In the genomic region with DNA sequence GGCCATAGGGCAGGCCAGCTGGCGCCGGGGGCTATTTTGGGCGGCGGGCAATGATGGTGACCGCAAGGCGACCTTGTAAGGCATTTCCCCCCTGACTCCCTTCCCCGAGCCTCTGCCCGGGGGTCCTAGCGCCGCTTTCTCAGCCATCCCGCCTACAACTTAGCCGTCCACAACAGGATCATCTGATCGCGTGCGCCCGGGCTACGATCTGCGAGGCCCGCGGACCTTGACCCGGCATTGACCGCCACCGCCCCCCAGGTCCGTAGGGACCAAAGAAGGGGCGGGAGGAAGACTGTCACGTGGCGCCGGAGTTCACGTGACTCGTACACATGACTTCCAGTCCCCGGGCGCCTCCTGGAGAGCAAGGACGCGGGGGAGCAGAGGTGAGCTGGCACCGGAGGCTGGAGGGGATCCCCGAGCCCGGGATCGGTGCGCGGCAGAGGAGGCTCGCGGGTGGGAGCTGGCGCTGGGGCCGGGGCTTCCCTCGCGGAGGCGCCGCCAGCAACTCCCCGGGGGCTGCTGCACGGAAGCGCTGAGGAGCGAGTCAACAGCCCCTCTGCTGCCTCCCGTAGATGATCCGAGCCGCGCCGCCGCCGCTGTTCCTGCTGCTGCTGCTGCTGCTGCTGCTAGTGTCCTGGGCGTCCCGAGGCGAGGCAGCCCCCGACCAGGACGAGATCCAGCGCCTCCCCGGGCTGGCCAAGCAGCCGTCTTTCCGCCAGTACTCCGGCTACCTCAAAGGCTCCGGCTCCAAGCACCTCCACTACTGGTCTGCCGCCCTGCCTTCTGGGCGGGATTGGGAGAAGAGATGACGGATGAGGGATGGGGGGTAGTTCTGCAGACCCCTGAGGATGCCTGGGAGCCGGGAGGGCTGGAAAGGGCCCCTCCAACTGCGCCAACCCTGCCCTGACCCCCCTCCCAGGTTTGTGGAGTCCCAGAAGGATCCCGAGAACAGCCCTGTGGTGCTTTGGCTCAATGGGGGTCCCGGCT, we compare ENCODE assay signal across 1 cellular context.
TF ChIP-seq lines count a peak whose summit lies in the region.

Gene CTSA, plus strand, starts transcription at position 339 of the 987 bp plus-strand sequence. Its CDS starts 234 bp downstream, at position 573.
A gene with protein sequence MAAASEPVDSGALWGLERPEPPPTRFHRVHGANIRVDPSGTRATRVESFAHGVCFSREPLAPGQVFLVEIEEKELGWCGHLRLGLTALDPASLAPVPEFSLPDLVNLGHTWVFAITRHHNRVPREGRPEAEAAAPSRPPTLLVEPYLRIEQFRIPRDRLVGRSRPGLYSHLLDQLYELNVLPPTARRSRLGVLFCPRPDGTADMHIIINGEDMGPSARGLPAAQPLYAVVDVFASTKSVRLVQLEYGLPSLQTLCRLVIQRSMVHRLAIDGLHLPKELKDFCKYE (minus strand): TSS at position 212 of the 987 bp plus-strand sequence. CDS start 217 bp downstream, outside the sequence.

TF ChIP-seq in K562, 482 proteins besides CTCF, POLR2A, EP300 and RAD21 (continued from another document and continues in another):
- TF ChIP-seq ZNF384 (IDR thresholded peaks at IDR 0.05; ENCODE audit: low read depth, low read length): no peak
- TF ChIP-seq MCM2 (IDR thresholded peaks at IDR 0.05; ENCODE audit: low read depth): no peak
- TF ChIP-seq MCM3 (IDR thresholded peaks at IDR 0.05): no peak
- TF ChIP-seq, protein P1, sequence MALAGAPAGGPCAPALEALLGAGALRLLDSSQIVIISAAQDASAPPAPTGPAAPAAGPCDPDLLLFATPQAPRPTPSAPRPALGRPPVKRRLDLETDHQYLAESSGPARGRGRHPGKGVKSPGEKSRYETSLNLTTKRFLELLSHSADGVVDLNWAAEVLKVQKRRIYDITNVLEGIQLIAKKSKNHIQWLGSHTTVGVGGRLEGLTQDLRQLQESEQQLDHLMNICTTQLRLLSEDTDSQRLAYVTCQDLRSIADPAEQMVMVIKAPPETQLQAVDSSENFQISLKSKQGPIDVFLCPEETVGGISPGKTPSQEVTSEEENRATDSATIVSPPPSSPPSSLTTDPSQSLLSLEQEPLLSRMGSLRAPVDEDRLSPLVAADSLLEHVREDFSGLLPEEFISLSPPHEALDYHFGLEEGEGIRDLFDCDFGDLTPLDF (CRISPR knock-in tag; IDR thresholded peaks at IDR 0.05): peak; percentile 32; the same call in 1 of the 2 replicates
- 0 out of 2 replicates have a peak, but pooled peaks have one; percentile 18 for TF ChIP-seq CBFA2T3 (IDR thresholded peaks at IDR 0.05)
- peak; percentile 59; the same call in 1 of the 2 replicates for TF ChIP-seq DMBX1 (CRISPR knock-in tag; IDR thresholded peaks at IDR 0.05; ENCODE audit: borderline replicate concordance)
- no peak for TF ChIP-seq NFYB (IDR thresholded peaks at IDR 0.05; ENCODE audit: extremely low read depth, insufficient read length)
- peak; percentile 8; the same call in 1 of the 2 replicates for TF ChIP-seq NR1H2 (CRISPR knock-in tag; IDR thresholded peaks at IDR 0.05)
- TF ChIP-seq POLR2B (IDR thresholded peaks at IDR 0.05; ENCODE audit: low read depth, partially characterized antibody): no peak
- peak; percentile 32 for TF ChIP-seq SP2 (IDR thresholded peaks at IDR 0.05; ENCODE audit: extremely low read depth, low read depth, low read length, poor library complexity, severe bottlenecking)
- no peak for TF ChIP-seq AFF4 (CRISPR knock-in tag; IDR thresholded peaks at IDR 0.05)
- TF ChIP-seq MIER1 (IDR thresholded peaks at IDR 0.05; ENCODE audit: low read depth): no peak
- TF ChIP-seq DPF2 (IDR thresholded peaks at IDR 0.05): peak; percentile 35; the same call in 1 of the 2 replicates
- peak; percentile 89 for TF ChIP-seq RNF2 (IDR thresholded peaks at IDR 0.05)
- peak; percentile 79 for TF ChIP-seq MTA3 (IDR thresholded peaks at IDR 0.05; ENCODE audit: borderline replicate concordance)
- TF ChIP-seq ZNF785 (CRISPR knock-in tag; IDR thresholded peaks at IDR 0.05): no peak
- peak; percentile 66 for TF ChIP-seq ZEB2 (IDR thresholded peaks at IDR 0.05)
- no peak for TF ChIP-seq ELF2 (CRISPR knock-in tag; IDR thresholded peaks at IDR 0.05)
- TF ChIP-seq ZC3H8 (IDR thresholded peaks at IDR 0.05): no peak
- TF ChIP-seq, protein P2, sequence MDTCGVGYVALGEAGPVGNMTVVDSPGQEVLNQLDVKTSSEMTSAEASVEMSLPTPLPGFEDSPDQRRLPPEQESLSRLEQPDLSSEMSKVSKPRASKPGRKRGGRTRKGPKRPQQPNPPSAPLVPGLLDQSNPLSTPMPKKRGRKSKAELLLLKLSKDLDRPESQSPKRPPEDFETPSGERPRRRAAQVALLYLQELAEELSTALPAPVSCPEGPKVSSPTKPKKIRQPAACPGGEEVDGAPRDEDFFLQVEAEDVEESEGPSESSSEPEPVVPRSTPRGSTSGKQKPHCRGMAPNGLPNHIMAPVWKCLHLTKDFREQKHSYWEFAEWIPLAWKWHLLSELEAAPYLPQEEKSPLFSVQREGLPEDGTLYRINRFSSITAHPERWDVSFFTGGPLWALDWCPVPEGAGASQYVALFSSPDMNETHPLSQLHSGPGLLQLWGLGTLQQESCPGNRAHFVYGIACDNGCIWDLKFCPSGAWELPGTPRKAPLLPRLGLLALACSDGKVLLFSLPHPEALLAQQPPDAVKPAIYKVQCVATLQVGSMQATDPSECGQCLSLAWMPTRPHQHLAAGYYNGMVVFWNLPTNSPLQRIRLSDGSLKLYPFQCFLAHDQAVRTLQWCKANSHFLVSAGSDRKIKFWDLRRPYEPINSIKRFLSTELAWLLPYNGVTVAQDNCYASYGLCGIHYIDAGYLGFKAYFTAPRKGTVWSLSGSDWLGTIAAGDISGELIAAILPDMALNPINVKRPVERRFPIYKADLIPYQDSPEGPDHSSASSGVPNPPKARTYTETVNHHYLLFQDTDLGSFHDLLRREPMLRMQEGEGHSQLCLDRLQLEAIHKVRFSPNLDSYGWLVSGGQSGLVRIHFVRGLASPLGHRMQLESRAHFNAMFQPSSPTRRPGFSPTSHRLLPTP (IDR thresholded peaks at IDR 0.05; ENCODE audit: borderline replicate concordance, extremely low read depth, insufficient read length): no peak
- TF ChIP-seq FOXP4 (CRISPR knock-in tag; IDR thresholded peaks at IDR 0.05; ENCODE audit: borderline replicate concordance): no peak
- TF ChIP-seq ZC3H4 (CRISPR knock-in tag; IDR thresholded peaks at IDR 0.05; ENCODE audit: borderline replicate concordance): no peak
- no peak for TF ChIP-seq ZNF407 (IDR thresholded peaks at IDR 0.05; ENCODE audit: low read depth)
- no peak for TF ChIP-seq NFATC3 (IDR thresholded peaks at IDR 0.05)
- no peak for TF ChIP-seq TBL1XR1 (IDR thresholded peaks at IDR 0.05; ENCODE audit: low read length in 2 of 2)
- TF ChIP-seq ZNF780A (CRISPR knock-in tag; IDR thresholded peaks at IDR 0.05): no peak
- TF ChIP-seq ERF (CRISPR knock-in tag; IDR thresholded peaks at IDR 0.05): no peak
- TF ChIP-seq ZNF253 (CRISPR knock-in tag; conservative IDR thresholded peaks at IDR 0.05): no peak
- TF ChIP-seq, protein P3, sequence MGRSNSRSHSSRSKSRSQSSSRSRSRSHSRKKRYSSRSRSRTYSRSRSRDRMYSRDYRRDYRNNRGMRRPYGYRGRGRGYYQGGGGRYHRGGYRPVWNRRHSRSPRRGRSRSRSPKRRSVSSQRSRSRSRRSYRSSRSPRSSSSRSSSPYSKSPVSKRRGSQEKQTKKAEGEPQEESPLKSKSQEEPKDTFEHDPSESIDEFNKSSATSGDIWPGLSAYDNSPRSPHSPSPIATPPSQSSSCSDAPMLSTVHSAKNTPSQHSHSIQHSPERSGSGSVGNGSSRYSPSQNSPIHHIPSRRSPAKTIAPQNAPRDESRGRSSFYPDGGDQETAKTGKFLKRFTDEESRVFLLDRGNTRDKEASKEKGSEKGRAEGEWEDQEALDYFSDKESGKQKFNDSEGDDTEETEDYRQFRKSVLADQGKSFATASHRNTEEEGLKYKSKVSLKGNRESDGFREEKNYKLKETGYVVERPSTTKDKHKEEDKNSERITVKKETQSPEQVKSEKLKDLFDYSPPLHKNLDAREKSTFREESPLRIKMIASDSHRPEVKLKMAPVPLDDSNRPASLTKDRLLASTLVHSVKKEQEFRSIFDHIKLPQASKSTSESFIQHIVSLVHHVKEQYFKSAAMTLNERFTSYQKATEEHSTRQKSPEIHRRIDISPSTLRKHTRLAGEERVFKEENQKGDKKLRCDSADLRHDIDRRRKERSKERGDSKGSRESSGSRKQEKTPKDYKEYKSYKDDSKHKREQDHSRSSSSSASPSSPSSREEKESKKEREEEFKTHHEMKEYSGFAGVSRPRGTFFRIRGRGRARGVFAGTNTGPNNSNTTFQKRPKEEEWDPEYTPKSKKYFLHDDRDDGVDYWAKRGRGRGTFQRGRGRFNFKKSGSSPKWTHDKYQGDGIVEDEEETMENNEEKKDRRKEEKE (IDR thresholded peaks at IDR 0.05; ENCODE audit: borderline replicate concordance in 1 of 2, control insufficient read depth in 1 of 2, low read depth in 2 of 2, low read length in 1 of 2): no peak
